In genomic region chr1:164166454-164166853, GRCh38 we compare ENCODE assay signal across 8 cellular contexts.
DNase-seq lines count a peak whose midpoint lies in the region; ATAC-seq and TF ChIP-seq lines count a peak whose summit lies in the region.
"Not testable (repeated sequence)": the region's sequence is repeated elsewhere in the genome, so short reads cannot be mapped to it uniquely, and the experiment has no call there.

No MANE protein-coding gene starts in this region.

- intact Hi-C loops in PC-3 (cut with micrococcal nuclease), result loop anchor here (10.0 kb wide), 1 partner anchor 908 kb away; no protein-coding TSS in a partner anchor
- intact Hi-C loops in left colon (cut with DNase I, micrococcal nuclease), result not testable (repeated sequence)

- not testable (repeated sequence) for H2AFZ ChIP-seq in PC-3 (ENCODE audit: low read length)

- not testable (repeated sequence) for H4K20me1 ChIP-seq in PC-3 (ENCODE audit: low read length)

- not testable (repeated sequence) for H3K9me2 ChIP-seq in PC-3 (replicated peaks; ENCODE audit: low read length)

- not testable (repeated sequence) for H3K9me3 ChIP-seq in MG63; PC-3 (ENCODE audit: low read length)

- not testable (repeated sequence) for H3K27ac ChIP-seq in PC-3 (ENCODE audit: low read length)

- not testable (repeated sequence) for BruUV-seq in PC-3 (replicated peaks; lab: Mats Ljungman, UMichigan)

- ATAC-seq in PC-3 (peak; percentile 67; the same call in 1 of the 2 replicates), left colon (peak; percentile 81)

- not testable (repeated sequence) for H3F3A ChIP-seq in PC-3 (ENCODE audit: low read length, unreplicated experiment)

- in situ Hi-C loops in ACHN (cut with HindIII; ENCODE audit: low pct_ligation_motif_present, low pct_unique_long_range_greater_than_20kb, low sequenced_read_pairs); astrocyte of the spinal cord (cut with HindIII; ENCODE audit: low sequenced_read_pairs): not testable (repeated sequence)

- not testable (repeated sequence) for H3K4me1 ChIP-seq in PC-3 (ENCODE audit: insufficient read depth, low read length)

- H3K9ac ChIP-seq in PC-3 (ENCODE audit: low read length), result not testable (repeated sequence)

- POLR2A ChIA-PET in PC-3 (lab: Charles Lee; ENCODE audit: unreplicated experiment), result not testable (repeated sequence)

- H3K27me3 ChIP-seq in MG63; PC-3 (ENCODE audit: low read length): not testable (repeated sequence)

- not testable (repeated sequence) for H3K79me2 ChIP-seq in PC-3 (ENCODE audit: low read length)

- not testable (repeated sequence) for H3K4me2 ChIP-seq in PC-3 (ENCODE audit: low read length)

- CTCF ChIA-PET in PC-3 (lab: Charles Lee), result interaction anchor here (0.6 kb wide), 1 partner anchor 884 kb away, joined by 3 read pairs; no protein-coding TSS in a partner anchor

- DNase-seq in ACHN (peak; percentile 35), ELR (ENCODE audit: low read depth) (peak; percentile 3), MG63 (peak; percentile 4), PC-3 (peak; percentile 70), fibroblast of the aortic adventitia (ENCODE audit: low read depth) (peak; percentile 54), left colon (peak in 1 of 2 donors; percentile 40)
- not testable (repeated sequence) for DNase-seq in astrocyte of the spinal cord (ENCODE audit: low read depth, low spot score); retinal pigment epithelial cell (ENCODE audit: low read depth)

- TF ChIP-seq CTCF in PC-3 (conservative IDR thresholded peaks at IDR 0.05; ENCODE audit: low read depth, low read length) (peak; percentile 56), astrocyte of the spinal cord (IDR thresholded peaks at IDR 0.05; ENCODE audit: low read depth, low read length) (peak; percentile 27), fibroblast of the aortic adventitia (IDR thresholded peaks at IDR 0.05; ENCODE audit: insufficient read depth, low read length) (peak; percentile 58), retinal pigment epithelial cell (conservative IDR thresholded peaks at IDR 0.05; ENCODE audit: low read depth, low read length) (peak; percentile 42)

- H3K4me3 ChIP-seq in MG63; PC-3 (ENCODE audit: low read length); astrocyte of the spinal cord (ENCODE audit: low read depth, low read length); fibroblast of the aortic adventitia (ENCODE audit: low read depth, low read length); retinal pigment epithelial cell (ENCODE audit: low read length): not testable (repeated sequence)

- not testable (repeated sequence) for H3K36me3 ChIP-seq in MG63; PC-3 (ENCODE audit: low read depth, low read length)
